In genomic region chr5:135457424-135458071, GRCh38 we compare ENCODE assay signal across 8 cellular contexts. TPM values are rescaled to one million over a fixed set of nuclear protein-coding genes. Genes with fewer than 3 reads are reported as not detected.
DNase-seq lines count a peak whose midpoint lies in the region; ATAC-seq and TF ChIP-seq lines count a peak whose summit lies in the region.

No MANE protein-coding gene starts in this region.

- no peaks in the 10 kb centered on the region for H4K20me1 ChIP-seq in PC-3 (ENCODE audit: low read length)

- H3K4me2 ChIP-seq in PC-3 (ENCODE audit: low read length) (no peak overlapping the region), parathyroid adenoma (ENCODE audit: low read length) (no peak overlapping the region)

- H3K36me3 Mint-ChIP-seq in CD4-positive, alpha-beta T cell (ENCODE audit: low read depth) = no peaks in the 10 kb centered on the region
- no peaks in the 10 kb centered on the region for H3K36me3 Mint-ChIP-seq in activated T-cell treated with anti-CD3 and anti-CD28 coated beads, Interleukin-2, amount 50 U/mL, for 72 hours (ENCODE audit: insufficient read depth in 2 of 2)

- H3K79me2 ChIP-seq in PC-3 (ENCODE audit: low read length) (no peaks in the 10 kb centered on the region), parathyroid adenoma (no peaks in the 10 kb centered on the region)

- H3K27me3 Mint-ChIP-seq in CD4-positive, alpha-beta T cell = peaks cover 41% of the 10 kb centered on the region
- peaks cover 4% of the 10 kb centered on the region for H3K27me3 Mint-ChIP-seq in activated T-cell treated with anti-CD3 and anti-CD28 coated beads, Interleukin-2, amount 50 U/mL, for 72 hours (ENCODE audit: low read depth)

- H3K4me1 ChIP-seq in PC-3 (ENCODE audit: insufficient read depth, low read length) (peaks cover 9% of the 10 kb centered on the region; the same call in 1 of the 2 replicates), parathyroid adenoma (no peaks in the 10 kb centered on the region), aorta (ENCODE audit: control insufficient read depth in 1 of 2, insufficient read depth in 2 of 2, low read length in 2 of 2) (peaks cover 0 to 7% of the 10 kb centered on the region in 2 donors)

- intact Hi-C loops in CD4-positive, alpha-beta T cell (cut with DNase I, micrococcal nuclease) = no loop called here
- intact Hi-C loops in PC-3 (cut with micrococcal nuclease) = loop anchor here (10.0 kb wide), 1 partner anchor 377 kb away; the partner anchor contains the start of gene SLC25A48
- intact Hi-C loops in aorta (cut with DNase I) = no loop called here

- ATAC-seq in CD4-positive, alpha-beta T cell (ENCODE audit: poor library complexity) = peak; percentile 57
- ATAC-seq in GM19372 (IDR thresholded peaks at IDR 0.05; ENCODE audit: low read depth, unreplicated experiment) (peak; percentile 70), HG03565 (IDR thresholded peaks at IDR 0.05; ENCODE audit: unreplicated experiment) (peak; percentile 47), PC-3 (peak; percentile 74), aorta (ENCODE audit: low FRiP score) (peak; percentile 62)
- ATAC-seq in activated T-cell treated with anti-CD3 and anti-CD28 coated beads, Interleukin-2, amount 50 U/mL, for 72 hours (replicated peaks in 1 of 2) = peak; percentile 59 to 66

- H3K27me3 ChIP-seq in CD4-positive, alpha-beta T cell (ENCODE audit: control insufficient read depth, insufficient read depth, low read length) = no peaks in the 10 kb centered on the region
- no peaks in the 10 kb centered on the region for H3K27me3 ChIP-seq in PC-3 (ENCODE audit: low read length)
- no peaks in the 10 kb centered on the region for H3K27me3 ChIP-seq in parathyroid adenoma (ENCODE audit: control insufficient read depth, insufficient read depth, low read length)
- H3K27me3 ChIP-seq in aorta (ENCODE audit: control insufficient read depth in 1 of 2, insufficient read depth in 2 of 2, low read length in 1 of 2) = no peaks in the 10 kb centered on the region

- POLR2A ChIA-PET in CD4-positive, alpha-beta T cell (lab: Charles Lee) = interaction anchor here (1.2 kb wide), 1 partner anchor 96 kb away, joined by 3 read pairs; no protein-coding TSS in a partner anchor
- POLR2A ChIA-PET in PC-3 (lab: Charles Lee; ENCODE audit: unreplicated experiment) = no interaction called here

- WGBS in aorta, 2 donors = 49 to 50% methylated on average over 9 of the region's 9 CpGs

- H3K4me3 ChIP-seq in PC-3 (ENCODE audit: low read length) = no peak overlapping the region
- H3K4me3 ChIP-seq in foreskin fibroblast (ENCODE audit: low read depth in 1 of 2, low read length in 2 of 2) = no peak overlapping the region
- H3K4me3 ChIP-seq in parathyroid adenoma (ENCODE audit: low read depth, low read length) = no peak overlapping the region
- H3K4me3 ChIP-seq in aorta (ENCODE audit: low read length in 2 of 2) = no peak overlapping the region

- peak; percentile 22 to 65 (median 40) for DNase-seq in CD4-positive, alpha-beta T cell
- DNase-seq in PC-3 (peak; percentile 69), foreskin fibroblast (peak in 1 of 2 donors; percentile 58), aorta (peak; percentile 75 to 87)
- DNase-seq in activated T-cell treated with anti-CD3 and anti-CD28 coated beads, Interleukin-2, amount 50 U/mL, for 72 hours = peak; percentile 65 to 72

- H3K9me3 ChIP-seq in CD4-positive, alpha-beta T cell (ENCODE audit: control insufficient read depth, low read length) = no peaks in the 10 kb centered on the region
- H3K9me3 ChIP-seq in PC-3 (ENCODE audit: low read length) = no peaks in the 10 kb centered on the region
- no peaks in the 10 kb centered on the region for H3K9me3 ChIP-seq in parathyroid adenoma (ENCODE audit: control insufficient read depth, low read length)
- no peaks in the 10 kb centered on the region for H3K9me3 ChIP-seq in aorta (ENCODE audit: control insufficient read depth, low read length)

- peaks cover 5% of the 10 kb centered on the region for H3K4me1 Mint-ChIP-seq in CD4-positive, alpha-beta T cell (ENCODE audit: low read depth)
- H3K4me1 Mint-ChIP-seq in activated T-cell treated with anti-CD3 and anti-CD28 coated beads, Interleukin-2, amount 50 U/mL, for 72 hours (ENCODE audit: low read depth) = peaks cover 4% of the 10 kb centered on the region

- H3F3A ChIP-seq in PC-3 (ENCODE audit: low read length, unreplicated experiment) = no peaks in the 10 kb centered on the region

- no peak overlapping the region for H3K27ac Mint-ChIP-seq in CD4-positive, alpha-beta T cell
- no peak overlapping the region for H3K27ac Mint-ChIP-seq in activated T-cell treated with anti-CD3 and anti-CD28 coated beads, Interleukin-2, amount 50 U/mL, for 72 hours

- CTCF ChIA-PET in CD4-positive, alpha-beta T cell (lab: Charles Lee) = interaction anchor here (1.1 to 1.3 kb wide), 2 partner anchors 31 to 94 kb away, joined by 3 to 4 read pairs; no protein-coding TSS in a partner anchor
- CTCF ChIA-PET in PC-3 (lab: Charles Lee) = interaction anchor here (1.2 kb wide), 1 partner anchor 8 kb away, joined by 3 read pairs; no protein-coding TSS in a partner anchor

- H3K9me3 Mint-ChIP-seq in CD4-positive, alpha-beta T cell = no peaks in the 10 kb centered on the region
- H3K9me3 Mint-ChIP-seq in activated T-cell treated with anti-CD3 and anti-CD28 coated beads, Interleukin-2, amount 50 U/mL, for 72 hours = no peaks in the 10 kb centered on the region

- H3K9ac ChIP-seq in PC-3 (ENCODE audit: low read length) (no peak overlapping the region), parathyroid adenoma (no peak overlapping the region)

- H3K36me3 ChIP-seq in PC-3 (ENCODE audit: low read depth, low read length) = no peaks in the 10 kb centered on the region
- no peaks in the 10 kb centered on the region for H3K36me3 ChIP-seq in parathyroid adenoma (ENCODE audit: control insufficient read depth, insufficient read depth, low read length)
- no peaks in the 10 kb centered on the region for H3K36me3 ChIP-seq in aorta (ENCODE audit: control insufficient read depth in 1 of 2, insufficient read depth in 2 of 2, low read length in 1 of 2)

- H3K4me3 Mint-ChIP-seq in CD4-positive, alpha-beta T cell = no peak overlapping the region
- no peak overlapping the region for H3K4me3 Mint-ChIP-seq in activated T-cell treated with anti-CD3 and anti-CD28 coated beads, Interleukin-2, amount 50 U/mL, for 72 hours

- no peaks in the 10 kb centered on the region for H3K9me2 ChIP-seq in PC-3 (replicated peaks; ENCODE audit: low read length)

- H3K27ac ChIP-seq in CD4-positive, alpha-beta T cell (ENCODE audit: low read depth, low read length) = no peak overlapping the region
- H3K27ac ChIP-seq in PC-3 (ENCODE audit: low read length) = no peak overlapping the region
- H3K27ac ChIP-seq in parathyroid adenoma = no peak overlapping the region
- no peak overlapping the region for H3K27ac ChIP-seq in aorta (ENCODE audit: low read depth in 1 of 2, low read length in 2 of 2)

- H2AFZ ChIP-seq in PC-3 (ENCODE audit: low read length) (no peak overlapping the region), parathyroid adenoma (no peak overlapping the region)

- BruUV-seq in PC-3 (replicated peaks; lab: Mats Ljungman, UMichigan) = no TSS peak

- peak; percentile 80 for TF ChIP-seq CTCF in CD4-positive, alpha-beta T cell (IDR thresholded peaks at IDR 0.05)
- TF ChIP-seq CTCF in PC-3 (conservative IDR thresholded peaks at IDR 0.05; ENCODE audit: low read depth, low read length) = peak; percentile 78
- peak; percentile 70 for TF ChIP-seq CTCF in foreskin fibroblast (IDR thresholded peaks at IDR 0.05; ENCODE audit: low read depth, low read length)
- peak; percentile 76 for TF ChIP-seq CTCF in parathyroid adenoma (IDR thresholded peaks at IDR 0.05)

RNA-seq across cellular contexts. Expression of gene TIFAB, which starts 5.4 kb away (rescaled TPM):
- total RNA-seq in CD4-positive, alpha-beta T cell = under 1 TPM in 1 of 2 experiments, not detected in 1; 0.11 TPM
- not detected in 2 replicates for total RNA-seq in PC-3 (2014; rRNA removed)
- total RNA-seq in activated T-cell treated with anti-CD3 and anti-CD28 coated beads, Interleukin-2, amount 50 U/mL, for 72 hours = not detected
- under 1 TPM in 1 of 2 donors, not detected in 1; 0.24 TPM for total RNA-seq in aorta
- not detected for polyA plus RNA-seq in aorta

RNA-seq across cellular contexts. Expression of gene DCANP1, which starts 10.4 kb away (rescaled TPM):
- total RNA-seq in CD4-positive, alpha-beta T cell = under 1 TPM in 1 of 2 experiments, not detected in 1; 0.08 TPM
- total RNA-seq in PC-3 (2014; rRNA removed) (not detected in 2 replicates), aorta (not detected)
- total RNA-seq in activated T-cell treated with anti-CD3 and anti-CD28 coated beads, Interleukin-2, amount 50 U/mL, for 72 hours = not detected
- polyA plus RNA-seq in aorta = under 1 TPM in 1 of 2 donors, not detected in 1; 0.10 TPM

RNA-seq across cellular contexts. Expression of gene MACROH2A1, which starts 58.5 kb away (rescaled TPM):
- 100 to 1,000 TPM; 114 to 120 TPM for total RNA-seq in CD4-positive, alpha-beta T cell
- total RNA-seq in PC-3 (2014; rRNA removed) = 388 and 455 TPM in 2 replicates
- total RNA-seq in activated T-cell treated with anti-CD3 and anti-CD28 coated beads, Interleukin-2, amount 50 U/mL, for 72 hours = 100 to 1,000 TPM; 136 to 140 TPM
- total RNA-seq in aorta = 100 to 1,000 TPM in 1 of 2 donors, 10 to 100 TPM in 1; 99.0 to 113 TPM
- polyA plus RNA-seq in aorta = 100 to 1,000 TPM in 1 of 2 donors, 10 to 100 TPM in 1; 79.6 to 113 TPM
